In genomic region chr12:18454330-18454729, GRCh38 we compare ENCODE assay signal across 17 cellular contexts.
"Had no signal": no experiment of that assay in that cellular context is flagged by ENCODE, and none has a peak within 500 bp of the region (broad histone marks: within the 10 kb centered on the region; RNA-seq: fewer than 3 reads in every experiment).

No MANE protein-coding gene starts in this region.

- H3K27ac Mint-ChIP-seq: activated CD4-positive, alpha-beta memory T cell treated with anti-CD3 and anti-CD28 coated beads, Interleukin-2, amount 10 ng/mL, durations not matched to agents 7 days and 5 days; activated CD4-positive, alpha-beta T cell treated with anti-CD3 and anti-CD28 coated beads for 36 hours; activated naive CD4-positive, alpha-beta T cell treated with anti-CD3 and anti-CD28 coated beads, Interleukin-2, amount 10 ng/mL, durations not matched to agents 7 days and 5 days; activated T-cell treated with anti-CD3 and anti-CD28 coated beads, Interleukin-2, amount 50 U/mL, for 24 hours; naive B cell; stimulated activated effector memory CD8-positive, alpha-beta T cell treated with anti-CD3 and anti-CD28 coated beads, Interleukin-12 subunit alpha, Interleukin-12 subunit beta, amount 100 ng/mL, for 72 hours; T-helper 17 cell had no signal

- H3K4me1 Mint-ChIP-seq: activated CD4-positive, alpha-beta memory T cell treated with anti-CD3 and anti-CD28 coated beads, Interleukin-2, amount 10 ng/mL, durations not matched to agents 7 days and 5 days; activated CD4-positive, alpha-beta T cell treated with anti-CD3 and anti-CD28 coated beads for 36 hours; activated naive CD4-positive, alpha-beta T cell treated with anti-CD3 and anti-CD28 coated beads, Interleukin-2, amount 10 ng/mL, durations not matched to agents 7 days and 5 days; naive B cell; stimulated activated effector memory CD8-positive, alpha-beta T cell treated with anti-CD3 and anti-CD28 coated beads, Interleukin-12 subunit alpha, Interleukin-12 subunit beta, amount 100 ng/mL, for 72 hours; T-helper 17 cell had no signal

- H3K27me3 ChIP-seq: esophagus muscularis mucosa, neutrophil, transverse colon, vagina had no signal

- DNase-seq: activated CD4-positive, alpha-beta memory T cell treated with anti-CD3 and anti-CD28 coated beads, Interleukin-2, amount 10 ng/mL, durations not matched to agents 7 days and 5 days; activated CD4-positive, alpha-beta T cell treated with anti-CD3 and anti-CD28 coated beads for 36 hours; activated naive CD4-positive, alpha-beta T cell treated with anti-CD3 and anti-CD28 coated beads, Interleukin-2, amount 10 ng/mL, durations not matched to agents 7 days and 5 days; activated T-cell treated with anti-CD3 and anti-CD28 coated beads, Interleukin-2, amount 50 U/mL, for 24 hours; glutamatergic neuron; hypothalamus; islet precursor cell; naive B cell; retina; T-helper 17 cell; transverse colon; WERI-Rb-1 had no signal

- H3K4me3 ChIP-seq: esophagus muscularis mucosa, transverse colon, vagina had no signal

- H3K4me1 ChIP-seq: esophagus muscularis mucosa, parathyroid adenoma, transverse colon, vagina had no signal

- H3K4me3 Mint-ChIP-seq: activated CD4-positive, alpha-beta memory T cell treated with anti-CD3 and anti-CD28 coated beads, Interleukin-2, amount 10 ng/mL, durations not matched to agents 7 days and 5 days; activated CD4-positive, alpha-beta T cell treated with anti-CD3 and anti-CD28 coated beads for 36 hours; activated naive CD4-positive, alpha-beta T cell treated with anti-CD3 and anti-CD28 coated beads, Interleukin-2, amount 10 ng/mL, durations not matched to agents 7 days and 5 days; activated T-cell treated with anti-CD3 and anti-CD28 coated beads, Interleukin-2, amount 50 U/mL, for 24 hours; naive B cell; stimulated activated effector memory CD8-positive, alpha-beta T cell treated with anti-CD3 and anti-CD28 coated beads, Interleukin-12 subunit alpha, Interleukin-12 subunit beta, amount 100 ng/mL, for 72 hours; T-helper 17 cell had no signal

- H3K9ac ChIP-seq: parathyroid adenoma had no signal

- H3K36me3 Mint-ChIP-seq: activated naive CD4-positive, alpha-beta T cell treated with anti-CD3 and anti-CD28 coated beads, Interleukin-2, amount 10 ng/mL, durations not matched to agents 7 days and 5 days; naive B cell; stimulated activated effector memory CD8-positive, alpha-beta T cell treated with anti-CD3 and anti-CD28 coated beads, Interleukin-12 subunit alpha, Interleukin-12 subunit beta, amount 100 ng/mL, for 72 hours had no signal

- H3K27me3 Mint-ChIP-seq: activated CD4-positive, alpha-beta memory T cell treated with anti-CD3 and anti-CD28 coated beads, Interleukin-2, amount 10 ng/mL, durations not matched to agents 7 days and 5 days; activated CD4-positive, alpha-beta T cell treated with anti-CD3 and anti-CD28 coated beads for 36 hours; activated naive CD4-positive, alpha-beta T cell treated with anti-CD3 and anti-CD28 coated beads, Interleukin-2, amount 10 ng/mL, durations not matched to agents 7 days and 5 days; activated T-cell treated with anti-CD3 and anti-CD28 coated beads, Interleukin-2, amount 50 U/mL, for 24 hours; naive B cell; T-helper 17 cell had no signal

- H3K36me3 ChIP-seq: esophagus muscularis mucosa, neutrophil, transverse colon, vagina, WERI-Rb-1 had no signal

- H3K9me3 ChIP-seq: esophagus muscularis mucosa, neutrophil, vagina had no signal

- H3K27ac ChIP-seq: esophagus muscularis mucosa, neutrophil, parathyroid adenoma, transverse colon, vagina, WERI-Rb-1 had no signal
